In the genomic region with DNA sequence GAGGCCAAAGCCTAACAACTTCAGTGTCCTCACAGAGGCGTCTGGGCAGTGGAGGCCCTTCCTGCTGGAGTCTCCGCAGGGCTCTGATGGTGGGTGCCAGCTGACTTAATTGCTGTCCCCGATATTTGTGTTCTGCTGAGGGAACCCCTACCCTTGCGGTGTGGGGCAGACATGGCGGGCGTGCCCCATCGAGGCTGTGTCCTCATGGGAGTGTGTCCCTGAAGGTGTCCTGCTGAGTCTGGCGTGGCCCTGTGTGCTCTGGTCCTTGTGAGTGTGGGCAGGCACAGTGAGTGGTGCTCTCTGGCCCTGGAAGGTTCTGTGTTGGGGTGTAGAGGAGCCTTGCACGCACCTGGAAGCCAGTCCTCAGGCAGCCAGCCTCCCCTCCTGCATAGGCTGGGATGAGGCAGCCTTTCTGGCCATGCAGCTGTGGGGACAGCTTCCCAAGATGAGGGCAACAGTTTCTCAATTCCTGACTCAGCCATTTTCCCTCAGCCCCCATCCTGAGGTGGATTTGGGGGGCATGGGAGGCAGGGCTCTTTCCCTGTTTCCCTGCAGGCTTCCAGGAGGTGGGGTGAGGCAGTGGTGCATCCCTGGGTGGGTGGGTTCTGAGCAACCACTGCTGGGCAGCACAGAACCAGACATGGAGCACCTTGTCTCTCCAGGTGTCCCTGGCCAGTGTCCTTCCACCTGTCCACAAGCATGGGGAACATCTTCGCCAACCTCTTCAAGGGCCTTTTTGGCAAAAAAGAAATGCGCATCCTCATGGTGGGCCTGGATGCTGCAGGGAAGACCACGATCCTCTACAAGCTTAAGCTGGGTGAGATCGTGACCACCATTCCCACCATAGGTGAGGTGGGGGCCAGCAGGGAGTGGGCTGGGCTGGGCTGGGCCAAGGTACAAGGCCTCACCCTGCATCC, we compare ENCODE assay signal across 1 cellular context.
TF ChIP-seq lines count a peak whose summit lies in the region.

No MANE protein-coding gene starts in this region.

TF ChIP-seq in H1, 55 proteins besides CTCF, POLR2A, EP300 and RAD21:
- no peak for TF ChIP-seq YY1 (IDR thresholded peaks at IDR 0.05; ENCODE audit: low read depth, low read length)
